9 cellular contexts compared by ENCODE assay signal in the genomic region with DNA sequence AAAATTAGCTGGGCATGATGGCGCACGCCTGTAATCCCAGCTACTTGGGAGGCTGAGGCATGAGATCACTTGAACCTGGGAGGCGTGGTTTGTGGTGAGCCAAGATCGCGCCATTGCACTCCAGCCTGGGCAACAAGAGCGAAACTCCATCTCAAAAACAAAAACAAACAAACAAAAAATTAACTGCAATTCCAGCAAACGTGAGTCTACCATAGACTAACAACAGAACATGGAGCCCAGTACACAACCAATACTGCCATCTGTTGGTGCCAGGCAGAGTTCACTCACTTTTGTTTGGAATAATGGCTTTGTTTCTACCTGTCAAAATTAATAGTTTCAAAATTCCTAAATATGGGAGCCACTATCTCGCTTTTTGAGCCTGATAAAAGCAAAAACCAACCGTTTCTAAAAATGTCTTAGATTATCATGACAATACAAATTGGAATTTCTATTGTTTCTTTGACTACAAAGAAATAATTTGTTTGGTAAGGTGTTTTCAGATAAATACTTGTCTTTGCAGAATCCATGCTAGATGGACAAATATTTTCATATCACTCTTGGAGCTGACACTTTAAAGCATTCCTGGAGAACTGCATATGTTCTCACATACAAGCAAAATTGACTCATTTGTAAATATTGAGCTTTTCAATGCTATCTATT. TPM values are rescaled to one million over a fixed set of nuclear protein-coding genes. Genes with fewer than 3 reads are reported as not detected.
DNase-seq lines count a peak whose midpoint lies in the region; ATAC-seq and TF ChIP-seq lines count a peak whose summit lies in the region.
"Had no signal": no experiment of that assay in that cellular context is flagged by ENCODE, and none has a peak within 500 bp of the region (broad histone marks: within the 10 kb centered on the region; RNA-seq: fewer than 3 reads in every experiment).

No MANE protein-coding gene starts in this region.

- DNase-seq in activated naive CD4-positive, alpha-beta T cell treated with Interleukin-2 at 50 U/mL for 16 hours = peak; percentile 9
- no peak for DNase-seq in activated naive CD4-positive, alpha-beta T cell treated with anti-CD3 and anti-CD28 coated beads, Interleukin-2, amount 50 U/mL, for 16 hours
- DNase-seq in MV-4-11 (lab: John Stamatoyannopoulos, UW) (peak; percentile 35), inferior parietal cortex (ENCODE audit: extremely low spot score) (peak; percentile 32), upper lobe of right lung (no peak)
- peak; percentile 35 for DNase-seq in activated CD4-positive, alpha-beta memory T cell treated with anti-CD3 and anti-CD28 coated beads for 36 hours

- TF ChIP-seq CTCF in upper lobe of right lung (IDR thresholded peaks at IDR 0.05) = peak; percentile 70

- H3K27me3 ChIP-seq in upper lobe of right lung = no peaks in the 10 kb centered on the region

- CTCF ChIA-PET in activated CD4-positive, alpha-beta memory T cell treated with anti-CD3 and anti-CD28 coated beads for 36 hours (lab: Charles Lee) = interaction anchor here (0.7 to 5.0 kb wide), 11 partner anchors 13 to 997 kb away, joined by 3 to 29 read pairs (median 5); a partner anchor contains a TSS

- intact Hi-C loops in activated CD4-positive, alpha-beta memory T cell treated with anti-CD3 and anti-CD28 coated beads for 36 hours (cut with micrococcal nuclease) = loop anchor here (1.0 to 5.0 kb wide), 4 partner anchors 73 to 189 kb away; a partner anchor contains a TSS
- intact Hi-C loops in upper lobe of right lung (cut with DNase I) = loop anchor here (10.0 kb wide), 1 partner anchor 50 kb away; no protein-coding TSS in a partner anchor

- POLR2A ChIA-PET in activated CD4-positive, alpha-beta memory T cell treated with anti-CD3 and anti-CD28 coated beads for 36 hours (lab: Charles Lee) = no interaction called here

- H3K4me1 ChIP-seq in upper lobe of right lung = no peaks in the 10 kb centered on the region

- no peak overlapping the region for H3K4me3 ChIP-seq in upper lobe of right lung

- H3K36me3 Mint-ChIP-seq in activated CD4-positive, alpha-beta memory T cell treated with anti-CD3 and anti-CD28 coated beads for 36 hours = no peaks in the 10 kb centered on the region
- H3K36me3 Mint-ChIP-seq: activated naive CD4-positive, alpha-beta T cell treated with anti-CD3 and anti-CD28 coated beads, Interleukin-2, amount 50 U/mL, for 24 hours had no signal

- H3K27ac ChIP-seq in upper lobe of right lung = no peak overlapping the region

- H3K27me3 Mint-ChIP-seq in activated CD4-positive, alpha-beta memory T cell treated with anti-CD3 and anti-CD28 coated beads for 36 hours = peaks cover under 1% of the 10 kb centered on the region

- ATAC-seq in upper lobe of right lung (peak; percentile 81), GM21529 (IDR thresholded peaks at IDR 0.05; ENCODE audit: unreplicated experiment) (no peak), HG02759 (IDR thresholded peaks at IDR 0.05; ENCODE audit: unreplicated experiment) (no peak)

- H3K27ac Mint-ChIP-seq in activated CD4-positive, alpha-beta memory T cell treated with anti-CD3 and anti-CD28 coated beads for 36 hours = no peak overlapping the region
- H3K27ac Mint-ChIP-seq: activated naive CD4-positive, alpha-beta T cell treated with anti-CD3 and anti-CD28 coated beads, Interleukin-2, amount 50 U/mL, for 24 hours had no signal

- H3K36me3 ChIP-seq in upper lobe of right lung = no peaks in the 10 kb centered on the region

- no peaks in the 10 kb centered on the region for H3K9me3 Mint-ChIP-seq in activated CD4-positive, alpha-beta memory T cell treated with anti-CD3 and anti-CD28 coated beads for 36 hours
- H3K9me3 Mint-ChIP-seq: activated naive CD4-positive, alpha-beta T cell treated with anti-CD3 and anti-CD28 coated beads, Interleukin-2, amount 50 U/mL, for 24 hours had no signal

- no peak overlapping the region for H3K4me3 Mint-ChIP-seq in activated CD4-positive, alpha-beta memory T cell treated with anti-CD3 and anti-CD28 coated beads for 36 hours
- H3K4me3 Mint-ChIP-seq: activated naive CD4-positive, alpha-beta T cell treated with anti-CD3 and anti-CD28 coated beads, Interleukin-2, amount 50 U/mL, for 24 hours had no signal

- H3K4me1 Mint-ChIP-seq in activated CD4-positive, alpha-beta memory T cell treated with anti-CD3 and anti-CD28 coated beads for 36 hours (ENCODE audit: low read depth) = peaks cover 10% of the 10 kb centered on the region
- H3K4me1 Mint-ChIP-seq: activated naive CD4-positive, alpha-beta T cell treated with anti-CD3 and anti-CD28 coated beads, Interleukin-2, amount 50 U/mL, for 24 hours had no signal

- H3K9me3 ChIP-seq in upper lobe of right lung = no peaks in the 10 kb centered on the region

RNA-seq across cellular contexts. Expression of a gene that starts 45.0 kb away (rescaled TPM):
- total RNA-seq in activated CD4-positive, alpha-beta memory T cell treated with anti-CD3 and anti-CD28 coated beads for 36 hours = under 1 TPM; 0.21 to 0.27 TPM
- total RNA-seq in upper lobe of right lung = 4.6 TPM

RNA-seq across cellular contexts. Expression of a gene that starts 58.9 kb away (rescaled TPM):
- 10 to 100 TPM; 34.5 to 36.4 TPM for total RNA-seq in activated CD4-positive, alpha-beta memory T cell treated with anti-CD3 and anti-CD28 coated beads for 36 hours
- total RNA-seq in upper lobe of right lung = 34.7 TPM

Comparison
In these comparisons a context has a peak if more than half of its experiments do, and no peak if none do; other contexts are left out.
1. DNase-seq: peak in activated naive CD4-positive, alpha-beta T cell treated with Interleukin-2 at 50 U/mL for 16 hours (single experiment), MV-4-11 (single experiment), activated CD4-positive, alpha-beta memory T cell treated with anti-CD3 and anti-CD28 coated beads for 36 hours (single experiment) and inferior parietal cortex (single experiment); none in activated naive CD4-positive, alpha-beta T cell treated with anti-CD3 and anti-CD28 coated beads, Interleukin-2, amount 50 U/mL, for 16 hours (single experiment) and upper lobe of right lung (single experiment).